Comparison of ENCODE assay signal across 20 cellular contexts in genomic region chr20:30910937-30911725, GRCh38.
"Had no signal": no experiment of that assay in that cellular context is flagged by ENCODE, and none has a peak within 500 bp of the region (broad histone marks: within the 10 kb centered on the region; RNA-seq: fewer than 3 reads in every experiment).

No MANE protein-coding gene starts in this region.

- H3K27ac Mint-ChIP-seq: stimulated activated effector memory CD8-positive, alpha-beta T cell treated with anti-CD3 and anti-CD28 coated beads, Interleukin-12 subunit alpha, Interleukin-12 subunit beta, amount 100 ng/mL, for 72 hours; type B pancreatic cell had no signal

- H3K27me3 Mint-ChIP-seq: type B pancreatic cell had no signal

- ATAC-seq: esophagus mucosa; gastrocnemius medialis; heart right ventricle; naive thymus-derived CD4-positive, alpha-beta T cell; stimulated activated effector memory CD8-positive, alpha-beta T cell treated with anti-CD3 and anti-CD28 coated beads, Interleukin-12 subunit alpha, Interleukin-12 subunit beta, amount 100 ng/mL, for 72 hours; stimulated activated naive CD8-positive, alpha-beta T cell treated with anti-CD3 and anti-CD28 coated beads, Interleukin-15, Interleukin-2, amounts not matched to agents 100 U/mL and 50 U/mL, for 24 hours had no signal

- H3K27me3 ChIP-seq: ovary, right atrium auricular region, suprapubic skin, thyroid gland had no signal

- H3K36me3 Mint-ChIP-seq: stimulated activated effector memory CD8-positive, alpha-beta T cell treated with anti-CD3 and anti-CD28 coated beads, Interleukin-12 subunit alpha, Interleukin-12 subunit beta, amount 100 ng/mL, for 72 hours; type B pancreatic cell had no signal

- DNase-seq: cortex of kidney; dorsolateral prefrontal cortex; effector CD8-positive, alpha-beta T cell; gastrocnemius medialis; heart right ventricle; hypothalamus; kidney glomerular epithelial cell; naive thymus-derived CD4-positive, alpha-beta T cell; nucleus accumbens; ovary; small intestine; stimulated activated CD4-positive, alpha-beta T cell treated with anti-CD3 and anti-CD28 coated beads, Interleukin-4, amount 100 ng/mL, for 1 hour; stimulated activated CD8-positive, alpha-beta memory T cell treated with anti-CD3 and anti-CD28 coated beads, Interleukin-4, amount 100 ng/mL, for 48 hours; stimulated activated naive CD8-positive, alpha-beta T cell treated with anti-CD3 and anti-CD28 coated beads, Interleukin-15, Interleukin-2, amounts not matched to agents 100 U/mL and 50 U/mL, for 24 hours; thyroid gland had no signal

- H3K27ac ChIP-seq: dorsolateral prefrontal cortex, gastrocnemius medialis, heart right ventricle, ovary, right atrium auricular region, suprapubic skin, thyroid gland had no signal

- H3K4me3 ChIP-seq: gastrocnemius medialis, ovary, suprapubic skin, thyroid gland had no signal

- H3K4me3 Mint-ChIP-seq: stimulated activated effector memory CD8-positive, alpha-beta T cell treated with anti-CD3 and anti-CD28 coated beads, Interleukin-12 subunit alpha, Interleukin-12 subunit beta, amount 100 ng/mL, for 72 hours; type B pancreatic cell had no signal

- H3K4me1 ChIP-seq: gastrocnemius medialis, right atrium auricular region, suprapubic skin, thyroid gland had no signal

- H3K9me3 ChIP-seq: gastrocnemius medialis, ovary, right atrium auricular region, suprapubic skin, thyroid gland had no signal

- H3K36me3 ChIP-seq: gastrocnemius medialis, heart right ventricle, ovary, right atrium auricular region, suprapubic skin, thyroid gland had no signal
